1 cellular context compared by ENCODE assay signal in the genomic region with DNA sequence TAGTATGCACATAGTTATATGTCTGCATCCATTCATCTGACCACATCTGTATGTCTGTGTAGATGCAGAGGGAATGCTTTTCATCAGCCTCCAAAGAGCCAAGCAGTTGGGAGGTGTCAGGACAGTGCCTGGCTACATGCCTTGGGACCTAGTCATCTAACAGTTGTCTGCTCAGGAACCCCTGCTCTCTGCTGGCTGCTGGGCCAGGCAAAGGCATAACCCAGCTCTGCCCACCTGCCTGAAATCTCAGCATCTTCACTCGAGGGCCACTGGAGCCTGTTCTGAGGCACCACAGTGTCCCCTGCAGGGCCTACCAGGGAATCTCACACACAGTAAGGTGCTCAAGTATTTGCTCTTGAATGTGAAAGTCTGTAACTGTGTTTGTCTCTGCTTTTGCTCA.
TF ChIP-seq lines count a peak whose summit lies in the region.

No MANE protein-coding gene starts in this region.

TF ChIP-seq in GM12878, 131 proteins besides CTCF, POLR2A, EP300 and RAD21:
- peak; percentile 14; the same call in 1 of the 2 replicates for TF ChIP-seq SMC3 (IDR thresholded peaks at IDR 0.05; ENCODE audit: borderline replicate concordance, low read length)
- TF ChIP-seq, protein P1, sequence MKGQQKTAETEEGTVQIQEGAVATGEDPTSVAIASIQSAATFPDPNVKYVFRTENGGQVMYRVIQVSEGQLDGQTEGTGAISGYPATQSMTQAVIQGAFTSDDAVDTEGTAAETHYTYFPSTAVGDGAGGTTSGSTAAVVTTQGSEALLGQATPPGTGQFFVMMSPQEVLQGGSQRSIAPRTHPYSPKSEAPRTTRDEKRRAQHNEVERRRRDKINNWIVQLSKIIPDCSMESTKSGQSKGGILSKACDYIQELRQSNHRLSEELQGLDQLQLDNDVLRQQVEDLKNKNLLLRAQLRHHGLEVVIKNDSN (IDR thresholded peaks at IDR 0.05; ENCODE audit: borderline replicate concordance, extremely low read length, insufficient read depth, low read depth, low read length) = no peak
